ENCODE assay signal across 31 cellular contexts in genomic region chr10:122519873-122520272, GRCh38. TPM values are rescaled to one million over a fixed set of nuclear protein-coding genes. Genes with fewer than 3 reads are reported as not detected.
"Had no signal": no experiment of that assay in that cellular context is flagged by ENCODE, and none has a peak within 500 bp of the region (broad histone marks: within the 10 kb centered on the region; RNA-seq: fewer than 3 reads in every experiment).

No MANE protein-coding gene starts in this region.

- H3K27me3 ChIP-seq: left lung, neural progenitor cell, ovary, right atrium auricular region, right lobe of liver, stomach, testis, thyroid gland, transverse colon, upper lobe of right lung had no signal

- H3K9me3 ChIP-seq: left lung, lower lobe of right lung, ovary, right atrium auricular region, right lobe of liver, stomach, testis, thyroid gland, transverse colon, upper lobe of right lung had no signal

- H3K4me1 ChIP-seq: left lung, lower lobe of right lung, neural progenitor cell, right atrium auricular region, right lobe of liver, testis, thyroid gland, transverse colon, upper lobe of right lung had no signal

- DNase-seq: hypothalamus; immature natural killer cell; kidney; left lung; lower lobe of right lung; mammary epithelial cell; mesenchymal stem cell; naive thymus-derived CD8-positive, alpha-beta T cell; nephron progenitor cell; ovary; stimulated activated CD4-positive, alpha-beta T cell treated with anti-CD3 and anti-CD28 coated beads, Interleukin-1b, Interleukin-23, amount 100 ng/mL, for 48 hours; stimulated activated CD4-positive, alpha-beta T cell treated with anti-CD3 and anti-CD28 coated beads, Interleukin-2, amount 100 ng/mL, for 48 hours; stimulated activated CD4-positive, alpha-beta T cell treated with anti-CD3 and anti-CD28 coated beads, Interleukin-4, amount 100 ng/mL, for 4 hours; stimulated activated CD8-positive, alpha-beta memory T cell treated with anti-CD3 and anti-CD28 coated beads, Interleukin-4, amount 100 ng/mL, for 48 hours; stimulated activated naive B cell treated with anti-CD40 and anti-IgM and Interleukin-4, amounts not matched to agents 10 μg/mL and 1 μg/mL and 100 μg/mL, for 72 hours; stimulated activated naive CD8-positive, alpha-beta T cell treated with anti-CD3 and anti-CD28 coated beads, Interleukin-15, Interleukin-2, amounts not matched to agents 100 U/mL and 50 U/mL, for 24 hours; stomach; testis; thyroid gland; transverse colon; upper lobe of right lung had no signal

- H2AFZ ChIP-seq: neural progenitor cell had no signal

- H3K9ac ChIP-seq: neural progenitor cell had no signal

- H3K27ac ChIP-seq: left lung, lower lobe of right lung, neural progenitor cell, ovary, right atrium auricular region, right lobe of liver, stomach, testis, thyroid gland, transverse colon, upper lobe of right lung had no signal

- ATAC-seq: left colon; left lung; lower lobe of right lung; naive thymus-derived CD8-positive, alpha-beta T cell; stimulated activated naive B cell treated with anti-CD40 and anti-IgM and Interleukin-4, amounts not matched to agents 10 μg/mL and 1 μg/mL and 100 μg/mL, for 72 hours; stimulated activated naive CD8-positive, alpha-beta T cell treated with anti-CD3 and anti-CD28 coated beads, Interleukin-15, Interleukin-2, amounts not matched to agents 100 U/mL and 50 U/mL, for 24 hours; upper lobe of right lung had no signal

- H3K4me3 ChIP-seq: left lung, lower lobe of right lung, neural progenitor cell, ovary, right atrium auricular region, right lobe of liver, smooth muscle cell, stomach, testis, thyroid gland, transverse colon, upper lobe of right lung had no signal

- H3K36me3 ChIP-seq: neural progenitor cell, ovary, right atrium auricular region, transverse colon, upper lobe of right lung had no signal

- H3K4me2 ChIP-seq: neural progenitor cell, smooth muscle cell had no signal

- FAIRE-seq: islet of Langerhans, kidney, urothelium cell line had no signal

RNA-seq across cellular contexts. Expression of gene DMBT1, which starts 40.7 kb away (rescaled TPM):
- total RNA-seq: liver; naive thymus-derived CD8-positive, alpha-beta T cell; pulmonary artery endothelial cell; skeletal muscle tissue; smooth muscle cell had no signal
- polyA plus RNA-seq: immature natural killer cell; naive thymus-derived CD8-positive, alpha-beta T cell; smooth muscle cell had no signal

RNA-seq across cellular contexts. Expression of gene HTRA1, which starts 58.5 kb away (rescaled TPM):
- total RNA-seq: naive thymus-derived CD8-positive, alpha-beta T cell had no signal
- polyA plus RNA-seq: naive thymus-derived CD8-positive, alpha-beta T cell had no signal
